1 cellular context compared by ENCODE assay signal in genomic region chr2:10965241-10965843, GRCh38.
TF ChIP-seq lines count a peak whose summit lies in the region.

No MANE protein-coding gene starts in this region.

TF ChIP-seq in HepG2, 621 proteins besides CTCF, POLR2A, EP300 and RAD21:
- TF ChIP-seq CREB1 (IDR thresholded peaks at IDR 0.05) (peak; percentile 64), CREB1 (CRISPR knock-in tag; IDR thresholded peaks at IDR 0.05) (no peak)
- TF ChIP-seq, protein P1, sequence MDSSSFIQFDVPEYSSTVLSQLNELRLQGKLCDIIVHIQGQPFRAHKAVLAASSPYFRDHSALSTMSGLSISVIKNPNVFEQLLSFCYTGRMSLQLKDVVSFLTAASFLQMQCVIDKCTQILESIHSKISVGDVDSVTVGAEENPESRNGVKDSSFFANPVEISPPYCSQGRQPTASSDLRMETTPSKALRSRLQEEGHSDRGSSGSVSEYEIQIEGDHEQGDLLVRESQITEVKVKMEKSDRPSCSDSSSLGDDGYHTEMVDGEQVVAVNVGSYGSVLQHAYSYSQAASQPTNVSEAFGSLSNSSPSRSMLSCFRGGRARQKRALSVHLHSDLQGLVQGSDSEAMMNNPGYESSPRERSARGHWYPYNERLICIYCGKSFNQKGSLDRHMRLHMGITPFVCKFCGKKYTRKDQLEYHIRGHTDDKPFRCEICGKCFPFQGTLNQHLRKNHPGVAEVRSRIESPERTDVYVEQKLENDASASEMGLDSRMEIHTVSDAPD (CRISPR knock-in tag; IDR thresholded peaks at IDR 0.05): no peak
